In the genomic region with DNA sequence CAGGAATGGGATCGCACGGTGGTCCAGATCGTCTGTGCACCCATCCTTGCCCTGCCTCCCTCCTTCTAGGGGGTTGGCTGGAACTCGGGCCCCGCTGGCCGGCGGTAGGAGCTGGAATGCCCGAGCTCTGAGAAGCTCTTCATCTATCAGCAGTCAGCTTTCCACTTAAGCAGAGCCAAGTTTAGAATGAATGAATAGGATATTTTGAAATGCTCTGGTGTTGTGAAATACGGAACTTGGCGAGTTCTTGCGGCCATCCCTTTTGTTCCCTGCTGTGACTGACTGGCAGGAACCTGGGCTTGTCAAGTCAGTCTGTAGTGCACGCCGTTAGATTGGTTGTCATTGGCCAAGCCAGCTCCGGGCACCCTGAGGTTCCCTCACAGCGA, we compare ENCODE assay signal across 11 cellular contexts. TPM values are rescaled to one million over a fixed set of nuclear protein-coding genes. Genes with fewer than 3 reads are reported as not detected.
A peak's percentile ranks its signal among the peaks of the same experiment; 100 is the strongest.
DNase-seq lines count a peak whose midpoint lies in the region; ATAC-seq and TF ChIP-seq lines count a peak whose summit lies in the region.
"Had no signal": no experiment of that assay in that cellular context is flagged by ENCODE, and none has a peak within 500 bp of the region (broad histone marks: within the 10 kb centered on the region; RNA-seq: fewer than 3 reads in every experiment).

No MANE protein-coding gene starts in this region.

- H3K27ac Mint-ChIP-seq in activated CD4-positive, alpha-beta T cell treated with anti-CD3 and anti-CD28 coated beads for 36 hours = peak overlapping the region; percentile 37

- no peak for ATAC-seq in activated CD4-positive, alpha-beta T cell treated with anti-CD3 and anti-CD28 coated beads for 36 hours

- H3K4me1 Mint-ChIP-seq in activated CD4-positive, alpha-beta T cell treated with anti-CD3 and anti-CD28 coated beads for 36 hours = peaks cover 63% of the 10 kb centered on the region

- no peaks in the 10 kb centered on the region for H3K9me3 ChIP-seq in mononuclear cell (ENCODE audit: low read depth, low read length)
- H3K9me3 ChIP-seq in uterus = no peaks in the 10 kb centered on the region

- intact Hi-C loops in activated CD4-positive, alpha-beta T cell treated with anti-CD3 and anti-CD28 coated beads for 36 hours (cut with DNase I, micrococcal nuclease) = no loop called here
- intact Hi-C loops in uterus (cut with DNase I; ENCODE audit: low total_unique reads) = no loop called here

- POLR2A ChIA-PET in activated CD4-positive, alpha-beta T cell treated with anti-CD3 and anti-CD28 coated beads for 36 hours (lab: Charles Lee) = no interaction called here

- H3K36me3 ChIP-seq in uterus = no peaks in the 10 kb centered on the region

- TF ChIP-seq CTCF in coronary artery (IDR thresholded peaks at IDR 0.05) (no peak), uterus (IDR thresholded peaks at IDR 0.05) (no peak)

- H3K27me3 Mint-ChIP-seq in activated CD4-positive, alpha-beta T cell treated with anti-CD3 and anti-CD28 coated beads for 36 hours = no peaks in the 10 kb centered on the region

- H3K4me3 ChIP-seq in coronary artery = peak overlapping the region; percentile 60
- peak overlapping the region; percentile 6 for H3K4me3 ChIP-seq in mononuclear cell (ENCODE audit: low read length)
- H3K4me3 ChIP-seq in uterus = no peak overlapping the region

- peaks cover 19% of the 10 kb centered on the region for H3K36me3 Mint-ChIP-seq in activated CD4-positive, alpha-beta T cell treated with anti-CD3 and anti-CD28 coated beads for 36 hours (ENCODE audit: low read depth)

- DNase-seq in activated CD4-positive, alpha-beta T cell treated with anti-CD3 and anti-CD28 coated beads for 36 hours = no peak
- no peak for DNase-seq in activated CD4-positive, alpha-beta T cell treated with anti-CD3 and anti-CD28 coated beads, Interleukin-2, amount 50 U/mL, for 4 hours
- no peak for DNase-seq in coronary artery (ENCODE audit: low spot score)
- DNase-seq in uterus = peak; percentile 61
- no peak for DNase-seq in NCI-H748 treated with DMSO at 0.1 percent for 48 hours (lab: John Stamatoyannopoulos, UW)
- DNase-seq in islet precursor cell = no peak
- no peak for DNase-seq in activated CD4-positive, alpha-beta T cell treated with anti-CD3 and anti-CD28 coated beads for 4 hours
- DNase-seq: central memory CD4-positive, alpha-beta T cell had no signal

- H3K9me3 Mint-ChIP-seq in activated CD4-positive, alpha-beta T cell treated with anti-CD3 and anti-CD28 coated beads for 36 hours (ENCODE audit: low read depth) = no peaks in the 10 kb centered on the region
- H3K9me3 Mint-ChIP-seq: neural crest cell had no signal

- H3K27me3 ChIP-seq in mononuclear cell (ENCODE audit: insufficient read depth, low read length) (no peaks in the 10 kb centered on the region), uterus (no peaks in the 10 kb centered on the region)

- TF ChIP-seq POLR2A in uterus (IDR thresholded peaks at IDR 0.05) = no peak

- H3K4me1 ChIP-seq in mononuclear cell (ENCODE audit: insufficient read depth, low read length) (peaks cover 54% of the 10 kb centered on the region), uterus (peaks cover 0 to 4% of the 10 kb centered on the region in 2 donors)

- CTCF ChIA-PET in activated CD4-positive, alpha-beta T cell treated with anti-CD3 and anti-CD28 coated beads for 36 hours (lab: Charles Lee) = interaction anchor here (1.0 kb wide), 1 partner anchor 11 kb away, joined by 3 read pairs; no protein-coding TSS in a partner anchor

- no peak overlapping the region for H3K4me3 Mint-ChIP-seq in activated CD4-positive, alpha-beta T cell treated with anti-CD3 and anti-CD28 coated beads for 36 hours
- H3K4me3 Mint-ChIP-seq: neural crest cell had no signal

- peak overlapping the region in 1 of 2 donors; percentile 71 for H3K27ac ChIP-seq in coronary artery
- H3K27ac ChIP-seq in uterus = peak overlapping the region in 1 of 2 donors; percentile 55
- H3K27ac ChIP-seq: 22Rv1 had no signal

RNA-seq across cellular contexts. Expression of a gene that starts 33.3 kb away (rescaled TPM):
- total RNA-seq in activated CD4-positive, alpha-beta T cell treated with anti-CD3 and anti-CD28 coated beads for 36 hours = 10 to 100 TPM; 30.0 to 33.9 TPM
- 41.5 TPM for total RNA-seq in mononuclear cell
- total RNA-seq in uterus = 10 to 100 TPM in 3 of 4 donors, 1 to 10 TPM in 1; 9.0 to 64.1 (median 21.5) TPM

Comparison
In these comparisons a context has a peak if more than half of its experiments do, and no peak if none do; other contexts are left out.
1. DNase-seq: peak in uterus (2 of 2); none in activated CD4-positive, alpha-beta T cell treated with anti-CD3 and anti-CD28 coated beads for 36 hours (single experiment), activated CD4-positive, alpha-beta T cell treated with anti-CD3 and anti-CD28 coated beads, Interleukin-2, amount 50 U/mL, for 4 hours (0 of 2), coronary artery (single experiment), NCI-H748 treated with DMSO at 0.1 percent for 48 hours (single experiment), islet precursor cell (single experiment) and activated CD4-positive, alpha-beta T cell treated with anti-CD3 and anti-CD28 coated beads for 4 hours (0 of 2).
2. H3K4me3 ChIP-seq: peak in coronary artery (single experiment) and mononuclear cell (single experiment); none in uterus (0 of 2).